1 cellular context compared by ENCODE assay signal in the genomic region with DNA sequence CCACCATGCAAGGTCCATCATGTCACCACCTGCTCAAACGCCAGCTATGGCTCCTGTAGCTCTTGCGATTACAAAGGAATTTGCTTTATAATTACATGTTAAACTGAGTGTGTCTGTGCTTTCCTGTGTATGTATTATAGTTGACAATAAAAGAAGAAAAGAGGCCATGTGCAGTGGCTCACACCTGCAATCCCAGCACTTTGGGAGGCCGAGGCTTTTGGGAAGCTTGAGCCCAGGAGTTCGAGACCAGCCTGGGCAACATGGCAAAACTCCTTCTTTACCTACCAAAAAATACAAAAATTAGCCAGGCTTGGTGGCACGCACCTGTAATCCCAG.
TF ChIP-seq lines count a peak whose summit lies in the region.

No MANE protein-coding gene starts in this region.

TF ChIP-seq in GM23338, 12 proteins besides CTCF, POLR2A, EP300 and RAD21 (continued from another document):
- no peak; the same call in 1 of the 2 replicates for TF ChIP-seq ZNF462 (CRISPR knock-in tag; IDR thresholded peaks at IDR 0.05)
- TF ChIP-seq STAT1 (IDR thresholded peaks at IDR 0.05; ENCODE audit: unreplicated experiment), result no peak
- no peak for TF ChIP-seq CREB1 (CRISPR knock-in tag; IDR thresholded peaks at IDR 0.05; ENCODE audit: low read depth)
- TF ChIP-seq JUNB (IDR thresholded peaks at IDR 0.05; ENCODE audit: unreplicated experiment), result no peak
